ENCODE assay signal across 8 cellular contexts in genomic region chrX:41923257-41923924, GRCh38. TPM values are rescaled to one million over a fixed set of nuclear protein-coding genes. Genes with fewer than 3 reads are reported as not detected.
DNase-seq lines count a peak whose midpoint lies in the region; ATAC-seq lines count a peak whose summit lies in the region.

Gene CASK, minus strand, starts transcription at chrX:41923554. Its CDS starts 566 bp downstream, at chrX:41922988.

- peak; percentile 78 for ATAC-seq in GM21717 (IDR thresholded peaks at IDR 0.05; ENCODE audit: unreplicated experiment)

- peak within 1 kb of the TSS; percentile 85 for H3K27ac ChIP-seq in epithelial cell of prostate

- H3K4me3 ChIP-seq in Jurkat, Clone E6-1 (ENCODE audit: low read length), result peak within 1 kb of the TSS; percentile 70

- DNase-seq in DMS114 treated with DMSO at 0.1 percent for 48 hours (lab: John Stamatoyannopoulos, UW; ENCODE audit: unreplicated experiment) (peak; percentile 74), OCI-M2 (lab: John Stamatoyannopoulos, UW; ENCODE audit: unreplicated experiment) (peak; percentile 30), activated T-cell treated with anti-CD3 and anti-CD28 coated beads for 4 hours (peak; percentile 80), epithelial cell of prostate (ENCODE audit: low read depth, low spot score) (peak; percentile 39), mucosa of gallbladder (ENCODE audit: low spot score) (peak; percentile 92)
- peak; percentile 79 for DNase-seq in Jurkat, Clone E6-1 (ENCODE audit: low read depth, low spot score)
- peak; percentile 46 to 80 for DNase-seq in stimulated activated CD8-positive, alpha-beta memory T cell treated with anti-CD3 and anti-CD28 coated beads, Interleukin-4, amount 100 ng/mL, for 1 hour (ENCODE audit: low read depth in 2 of 2, low spot score in 1 of 2)

RNA-seq across cellular contexts. Expression of gene CASK, which starts in this region (rescaled TPM):
- polyA plus RNA-seq in Jurkat, Clone E6-1 (2012; ENCODE audit: insufficient read depth, insufficient read length), result 13.4 TPM
- total RNA-seq in mucosa of gallbladder, result 56.1 TPM

Comparison
In these comparisons a context has a peak if more than half of its experiments do, and no peak if none do; other contexts are left out.
1. Peak in every context shown above with its lines: DNase-seq, ATAC-seq, H3K4me3 ChIP-seq and H3K27ac ChIP-seq.
2. DNase-seq: peak in every context shown above with its lines; median percentile 92 in mucosa of gallbladder; 80 in activated T-cell treated with anti-CD3 and anti-CD28 coated beads for 4 hours; 79 in Jurkat, Clone E6-1; 74 in DMS114 treated with DMSO at 0.1 percent for 48 hours; 63 in stimulated activated CD8-positive, alpha-beta memory T cell treated with anti-CD3 and anti-CD28 coated beads, Interleukin-4, amount 100 ng/mL, for 1 hour; 39 in epithelial cell of prostate; 30 in OCI-M2.